ENCODE assay signal across 2 cellular contexts in the genomic region with DNA sequence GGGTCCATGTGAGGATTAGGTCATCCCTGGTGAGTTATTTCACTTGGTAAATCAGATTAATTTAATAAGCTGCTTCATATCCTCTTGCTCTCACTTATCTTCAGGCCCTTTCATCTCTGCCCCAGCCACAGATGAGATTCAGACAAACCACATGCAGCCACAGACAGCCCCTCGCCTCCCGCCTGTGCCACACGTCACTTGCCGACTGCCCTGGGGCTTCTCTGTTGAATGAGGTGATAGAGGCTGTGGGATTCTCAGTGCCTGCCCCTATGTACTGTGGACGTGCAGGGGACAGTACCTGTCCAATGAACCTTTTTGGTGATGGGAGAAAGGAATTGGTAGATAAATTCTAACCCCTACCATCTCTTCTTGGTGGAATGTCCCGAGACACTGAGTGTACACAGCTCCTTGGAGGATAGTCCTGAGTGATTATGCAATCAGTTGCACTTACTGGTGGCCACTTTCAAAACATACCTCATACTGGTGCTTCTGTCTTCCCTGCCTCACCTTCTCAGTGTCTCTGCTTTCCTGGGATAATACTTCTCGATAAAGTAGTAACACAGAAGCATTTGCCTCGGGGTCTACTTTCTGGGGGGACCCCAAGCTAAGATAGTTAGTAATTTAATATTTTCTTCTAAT.
TF ChIP-seq lines count a peak whose summit lies in the region.

No MANE protein-coding gene starts in this region.

TF ChIP-seq in IMR-90, 13 proteins besides CTCF, POLR2A, EP300 and RAD21 (continued from another document):
- TF ChIP-seq MAZ (IDR thresholded peaks at IDR 0.05; ENCODE audit: borderline replicate concordance, low read depth, low read length): no peak

TF ChIP-seq in K562, 482 proteins besides CTCF, POLR2A, EP300 and RAD21 (continued from another document):
- TF ChIP-seq, protein P1, sequence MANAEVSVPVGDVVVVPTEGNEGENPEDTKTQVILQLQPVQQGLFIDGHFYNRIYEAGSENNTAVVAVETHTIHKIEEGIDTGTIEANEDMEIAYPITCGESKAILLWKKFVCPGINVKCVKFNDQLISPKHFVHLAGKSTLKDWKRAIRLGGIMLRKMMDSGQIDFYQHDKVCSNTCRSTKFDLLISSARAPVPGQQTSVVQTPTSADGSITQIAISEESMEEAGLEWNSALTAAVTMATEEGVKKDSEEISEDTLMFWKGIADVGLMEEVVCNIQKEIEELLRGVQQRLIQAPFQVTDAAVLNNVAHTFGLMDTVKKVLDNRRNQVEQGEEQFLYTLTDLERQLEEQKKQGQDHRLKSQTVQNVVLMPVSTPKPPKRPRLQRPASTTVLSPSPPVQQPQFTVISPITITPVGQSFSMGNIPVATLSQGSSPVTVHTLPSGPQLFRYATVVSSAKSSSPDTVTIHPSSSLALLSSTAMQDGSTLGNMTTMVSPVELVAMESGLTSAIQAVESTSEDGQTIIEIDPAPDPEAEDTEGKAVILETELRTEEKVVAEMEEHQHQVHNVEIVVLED (CRISPR knock-in tag; IDR thresholded peaks at IDR 0.05): no peak
